Comparison of ENCODE assay signal across 9 cellular contexts in genomic region chr10:35339946-35340345, GRCh38. TPM values are rescaled to one million over a fixed set of nuclear protein-coding genes. Genes with fewer than 3 reads are reported as not detected.
DNase-seq lines count a peak whose midpoint lies in the region; ATAC-seq and TF ChIP-seq lines count a peak whose summit lies in the region.
"Had no signal": no experiment of that assay in that cellular context is flagged by ENCODE, and none has a peak within 500 bp of the region (broad histone marks: within the 10 kb centered on the region; RNA-seq: fewer than 3 reads in every experiment).

No MANE protein-coding gene starts in this region.

- H3K36me3 Mint-ChIP-seq in activated B cell treated with CpG ODN at 0.5 μM for 24 hours (ENCODE audit: low read depth): no peaks in the 10 kb centered on the region

- no peak for TF ChIP-seq CTCF in activated B cell treated with CpG ODN at 0.5 μM for 24 hours (IDR thresholded peaks at IDR 0.05)
- no peak for TF ChIP-seq CTCF in upper lobe of right lung (IDR thresholded peaks at IDR 0.05)

- H3K36me3 ChIP-seq in BLaER1 (peaks cover 21% of the 10 kb centered on the region), upper lobe of right lung (no peaks in the 10 kb centered on the region)

- intact Hi-C loops in activated B cell treated with CpG ODN at 0.5 μM for 24 hours (cut with micrococcal nuclease): loop anchor here (2.0 to 10.0 kb wide), 6 partner anchors 13 to 302 kb away; partner anchors contain the start of gene FZD8
- intact Hi-C loops in upper lobe of right lung (cut with DNase I): no loop called here

- no peak overlapping the region for H3K4me3 Mint-ChIP-seq in activated B cell treated with CpG ODN at 0.5 μM for 24 hours

- H3K4me2 ChIP-seq in BLaER1: peak overlapping the region; percentile 97

- no peak overlapping the region for H3K27ac ChIP-seq in BLaER1
- H3K27ac ChIP-seq in upper lobe of right lung: no peak overlapping the region

- no peak overlapping the region for H3K9ac ChIP-seq in BLaER1

- H3K4me1 ChIP-seq in BLaER1 (peaks cover 56% of the 10 kb centered on the region), upper lobe of right lung (peaks cover 34% of the 10 kb centered on the region)

- H3K9me3 Mint-ChIP-seq in activated B cell treated with CpG ODN at 0.5 μM for 24 hours: no peaks in the 10 kb centered on the region

- peak overlapping the region; percentile 62 for H3K27ac Mint-ChIP-seq in activated B cell treated with CpG ODN at 0.5 μM for 24 hours

- H3K9me3 ChIP-seq in BLaER1 (peaks cover 7% of the 10 kb centered on the region), upper lobe of right lung (no peaks in the 10 kb centered on the region)

- DNase-seq in activated B cell treated with CpG ODN at 0.5 μM for 24 hours (no peak), dedifferentiated amniotic fluid mesenchymal stem cell (ENCODE audit: extremely low spot score) (no peak), ureter (ENCODE audit: low spot score) (no peak), upper lobe of right lung (no peak), RPMI8226 (no peak)
- DNase-seq: stimulated activated CD4-positive, alpha-beta T cell treated with anti-CD3 and anti-CD28 coated beads, Interleukin-15, amount 100 ng/mL, for 24 hours had no signal

- no peaks in the 10 kb centered on the region for H3K27me3 Mint-ChIP-seq in activated B cell treated with CpG ODN at 0.5 μM for 24 hours

- CTCF ChIA-PET in activated B cell treated with CpG ODN at 0.5 μM for 24 hours (lab: Charles Lee): interaction anchor here (1.7 kb wide), 1 partner anchor 39 kb away, joined by 4 read pairs; no protein-coding TSS in a partner anchor

- H4K20me1 ChIP-seq in BLaER1: peaks cover 85% of the 10 kb centered on the region

- no peak overlapping the region for H3K4me3 ChIP-seq in BLaER1
- H3K4me3 ChIP-seq in upper lobe of right lung: no peak overlapping the region

- ATAC-seq in GM19025 (IDR thresholded peaks at IDR 0.05; ENCODE audit: low read depth, unreplicated experiment) (peak; percentile 32), HG03045 (IDR thresholded peaks at IDR 0.05; ENCODE audit: unreplicated experiment) (peak; percentile 39), activated B cell treated with CpG ODN at 0.5 μM for 24 hours (ENCODE audit: low read depth) (no peak), upper lobe of right lung (no peak)

- POLR2A ChIA-PET in activated B cell treated with CpG ODN at 0.5 μM for 24 hours (lab: Charles Lee): no interaction called here

- H3K27me3 ChIP-seq in BLaER1 (peaks cover 9% of the 10 kb centered on the region), upper lobe of right lung (no peaks in the 10 kb centered on the region)

- peaks cover 63% of the 10 kb centered on the region for H3K4me1 Mint-ChIP-seq in activated B cell treated with CpG ODN at 0.5 μM for 24 hours

RNA-seq across cellular contexts. Expression of gene CCNY, which starts 3.6 kb away (rescaled TPM):
- total RNA-seq in activated B cell treated with CpG ODN at 0.5 μM for 24 hours (68.5 and 69.2 TPM in 2 replicates), ureter (61.5 TPM), upper lobe of right lung (85.4 TPM)

Comparison
In these comparisons a context has a peak if more than half of its experiments do, and no peak if none do; other contexts are left out.
1. ATAC-seq: peak in GM19025 (single experiment) and HG03045 (single experiment); none in activated B cell treated with CpG ODN at 0.5 μM for 24 hours (single experiment) and upper lobe of right lung (single experiment).